ENCODE assay signal across 14 cellular contexts in the genomic region with DNA sequence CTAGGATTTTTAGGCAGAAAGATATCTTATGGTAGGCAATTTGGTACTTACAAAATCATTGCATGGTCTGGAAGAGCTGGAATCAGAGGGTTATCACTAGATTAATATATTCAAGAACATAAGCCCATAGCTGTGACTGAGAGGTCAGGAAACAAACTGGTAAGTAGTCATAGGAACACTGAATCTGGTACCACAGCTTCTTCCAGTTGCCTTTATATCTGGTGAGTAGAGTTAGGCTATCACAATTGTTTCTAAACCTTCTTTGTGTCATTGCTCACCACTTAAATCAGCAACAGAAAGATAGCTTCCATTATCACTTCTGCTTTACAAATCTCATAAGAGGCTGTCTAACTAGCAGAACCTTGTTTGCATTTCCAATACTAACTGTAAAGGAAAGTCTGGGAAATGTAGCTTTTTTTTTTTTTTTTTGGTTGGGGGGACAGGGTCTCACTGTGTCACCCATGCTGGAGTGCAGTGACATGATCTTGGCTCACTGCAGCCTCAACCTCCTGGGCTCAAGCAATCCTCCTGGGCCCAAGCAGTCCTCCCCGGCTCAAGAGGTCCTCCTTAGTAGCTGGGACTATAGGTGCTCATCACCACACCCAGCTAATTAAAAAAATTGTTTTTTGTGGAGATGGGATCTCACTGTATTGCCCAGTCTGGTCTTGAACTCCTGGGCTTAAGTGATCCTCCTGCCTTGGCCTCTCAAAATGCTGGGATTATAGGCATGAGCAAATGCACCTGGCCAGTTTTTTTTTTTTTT. TPM values are rescaled to one million over a fixed set of nuclear protein-coding genes. Genes with fewer than 3 reads are reported as not detected.
DNase-seq lines count a peak whose midpoint lies in the region; ATAC-seq and TF ChIP-seq lines count a peak whose summit lies in the region.
"Had no signal": no experiment of that assay in that cellular context is flagged by ENCODE, and none has a peak within 500 bp of the region (broad histone marks: within the 10 kb centered on the region; RNA-seq: fewer than 3 reads in every experiment).

No MANE protein-coding gene starts in this region.

- H3K9me2 ChIP-seq in Karpas-422 (replicated peaks; ENCODE audit: insufficient read depth, low read length): no peaks in the 10 kb centered on the region

- H3K4me1 ChIP-seq in Karpas-422 (ENCODE audit: low read length) (peaks cover 51% of the 10 kb centered on the region), trophoblast cell (ENCODE audit: control insufficient read depth in 1 of 2, insufficient read depth in 2 of 2, low read length in 2 of 2) (no peaks in the 10 kb centered on the region)
- peaks cover 51% of the 10 kb centered on the region for H3K4me1 ChIP-seq in effector memory CD4-positive, alpha-beta T cell (ENCODE audit: control insufficient read depth, insufficient read depth, low read length, poor library complexity, severe bottlenecking)
- H3K4me1 ChIP-seq: psoas muscle had no signal

- H3K14ac ChIP-seq in trophoblast cell (ENCODE audit: low read length): no peak overlapping the region

- H2AFZ ChIP-seq in Karpas-422 (ENCODE audit: low read length): no peak overlapping the region
- no peak overlapping the region for H2AFZ ChIP-seq in trophoblast cell (ENCODE audit: insufficient read depth, low read length, poor library complexity)

- H3K27ac ChIP-seq in Karpas-422 (ENCODE audit: low read length) (peak overlapping the region; percentile 48), trophoblast cell (ENCODE audit: low read depth, low read length) (no peak overlapping the region)
- H3K27ac ChIP-seq in effector memory CD4-positive, alpha-beta T cell (ENCODE audit: insufficient read depth, low read length, poor library complexity, severe bottlenecking): peak overlapping the region; percentile 49
- H3K27ac ChIP-seq: heart right ventricle, psoas muscle, upper lobe of right lung had no signal

- H3K4me3 ChIP-seq in Karpas-422 (ENCODE audit: low read length): no peak overlapping the region
- no peak overlapping the region for H3K4me3 ChIP-seq in effector memory CD4-positive, alpha-beta T cell (ENCODE audit: insufficient read depth, low read depth, low read length, poor library complexity, severe bottlenecking)
- H3K4me3 ChIP-seq in trophoblast cell (ENCODE audit: low read depth, low read length): no peak overlapping the region
- H3K4me3 ChIP-seq: heart right ventricle, MG63, psoas muscle, upper lobe of right lung had no signal

- no peaks in the 10 kb centered on the region for H3K27me3 ChIP-seq in Karpas-422 (ENCODE audit: low read length)
- H3K27me3 ChIP-seq in effector memory CD4-positive, alpha-beta T cell (replicated peaks; ENCODE audit: control insufficient read depth, insufficient read depth, low read length, poor library complexity, severe bottlenecking): no peaks in the 10 kb centered on the region
- no peaks in the 10 kb centered on the region for H3K27me3 ChIP-seq in trophoblast cell (ENCODE audit: insufficient read depth, low read length)
- H3K27me3 ChIP-seq: heart right ventricle, MG63, upper lobe of right lung had no signal

- WGBS in trophoblast cell (ENCODE audit: extremely low coverage, insufficient coverage, insufficient read length): no CpG with 5 or more reads among the region's 1 CpG

- H3K79me1 ChIP-seq in trophoblast cell (ENCODE audit: low read length): no peaks in the 10 kb centered on the region

- no peak overlapping the region for H2BK5ac ChIP-seq in trophoblast cell (ENCODE audit: low read depth, low read length, poor library complexity)

- H2BK120ac ChIP-seq in trophoblast cell (ENCODE audit: insufficient read depth, low read length, poor library complexity): no peak overlapping the region

- H2BK12ac ChIP-seq in trophoblast cell (ENCODE audit: low read length): no peak overlapping the region

- no peak overlapping the region for H3K4me2 ChIP-seq in Karpas-422 (ENCODE audit: low read depth, low read length, poor library complexity, severe bottlenecking)
- H3K4me2 ChIP-seq in trophoblast cell (ENCODE audit: low read length): no peak overlapping the region

- H3K9ac ChIP-seq in Karpas-422 (ENCODE audit: low read length) (no peak overlapping the region), trophoblast cell (ENCODE audit: low read length) (no peak overlapping the region)

- ATAC-seq in GM21360 (IDR thresholded peaks at IDR 0.05; ENCODE audit: unreplicated experiment): peak; percentile 35
- ATAC-seq in HG03039 (IDR thresholded peaks at IDR 0.05; ENCODE audit: unreplicated experiment): no peak
- no peak for ATAC-seq in HG03108 (IDR thresholded peaks at IDR 0.05; ENCODE audit: unreplicated experiment)
- ATAC-seq: heart right ventricle, psoas muscle had no signal

- H4K8ac ChIP-seq in trophoblast cell (ENCODE audit: low read depth, low read length): no peak overlapping the region

- H3K23ac ChIP-seq in trophoblast cell (ENCODE audit: low read length): no peak overlapping the region

- H4K91ac ChIP-seq in trophoblast cell (ENCODE audit: low read depth, low read length): no peak overlapping the region

- DNase-seq in GM10266 (ENCODE audit: extremely low spot score): peak; percentile 20
- no peak for DNase-seq in Karpas-422
- DNase-seq in effector memory CD4-positive, alpha-beta T cell: no peak
- no peak for DNase-seq in foreskin melanocyte
- DNase-seq in trophoblast cell: no peak
- DNase-seq: amniotic stem cell, heart right ventricle, MG63, NCI-H510A, psoas muscle, upper lobe of right lung had no signal

- no peak overlapping the region for H4K12ac ChIP-seq in trophoblast cell (ENCODE audit: low read depth, low read length)

- H3K4ac ChIP-seq in trophoblast cell (ENCODE audit: low read depth, low read length): no peak overlapping the region

- no peaks in the 10 kb centered on the region for H4K20me1 ChIP-seq in Karpas-422 (ENCODE audit: insufficient read depth, low read depth, low read length)

- H3K9me3 ChIP-seq in Karpas-422 (ENCODE audit: low read length) (no peaks in the 10 kb centered on the region), trophoblast cell (ENCODE audit: insufficient read depth, low read depth, low read length) (no peaks in the 10 kb centered on the region)
- H3K9me3 ChIP-seq in effector memory CD4-positive, alpha-beta T cell (ENCODE audit: control insufficient read depth, low read length): no peaks in the 10 kb centered on the region
- H3K9me3 ChIP-seq: heart right ventricle, MG63, psoas muscle, upper lobe of right lung had no signal

- TF ChIP-seq CTCF in GM10266 (IDR thresholded peaks at IDR 0.05; ENCODE audit: control insufficient read depth, insufficient read depth, low read depth, missing control alignments): no peak

- H3K79me2 ChIP-seq in Karpas-422 (ENCODE audit: low read length) (peaks cover 98% of the 10 kb centered on the region), trophoblast cell (ENCODE audit: control insufficient read depth, insufficient read depth, low read length, poor library complexity) (peaks cover 4% of the 10 kb centered on the region)

- H3K18ac ChIP-seq in trophoblast cell (ENCODE audit: low read length): no peak overlapping the region

- H3K36me3 ChIP-seq in Karpas-422 (ENCODE audit: insufficient read depth, low read length) (peaks cover 29% of the 10 kb centered on the region), trophoblast cell (ENCODE audit: control insufficient read depth in 1 of 2, insufficient read depth in 2 of 2, low read length in 2 of 2) (peaks cover 0 to 3% of the 10 kb centered on the region in 2 experiments)
- H3K36me3 ChIP-seq in effector memory CD4-positive, alpha-beta T cell (ENCODE audit: control insufficient read depth, insufficient read depth, low read length): peaks cover 7% of the 10 kb centered on the region
- H3K36me3 ChIP-seq: MG63 had no signal

- no peak overlapping the region for H2AK5ac ChIP-seq in trophoblast cell (ENCODE audit: low read length)

RNA-seq across cellular contexts. Expression of a gene that starts 22.0 kb away (rescaled TPM):
- total RNA-seq in Karpas-422 (2014; rRNA removed; shearing (Covaris generic); ENCODE audit: low replicate concordance): 57.4 and 143 TPM in 2 replicates
- polyA plus RNA-seq in trophoblast cell (2013): 15.6 and 16.5 TPM in 2 replicates
